5 cellular contexts compared by ENCODE assay signal in genomic region chr7:154060551-154060950, GRCh38. TPM values are rescaled to one million over a fixed set of nuclear protein-coding genes. Genes with fewer than 3 reads are reported as not detected.
"Had no signal": no experiment of that assay in that cellular context is flagged by ENCODE, and none has a peak within 500 bp of the region (broad histone marks: within the 10 kb centered on the region; RNA-seq: fewer than 3 reads in every experiment).

No MANE protein-coding gene starts in this region.

RNA-seq across cellular contexts. Expression of gene DPP6, which starts 8.4 kb away (rescaled TPM):
- total RNA-seq: HepG2, HT-29, HT1080, IMR-90, K562 had no signal
